1 cellular context compared by ENCODE assay signal in the genomic region with DNA sequence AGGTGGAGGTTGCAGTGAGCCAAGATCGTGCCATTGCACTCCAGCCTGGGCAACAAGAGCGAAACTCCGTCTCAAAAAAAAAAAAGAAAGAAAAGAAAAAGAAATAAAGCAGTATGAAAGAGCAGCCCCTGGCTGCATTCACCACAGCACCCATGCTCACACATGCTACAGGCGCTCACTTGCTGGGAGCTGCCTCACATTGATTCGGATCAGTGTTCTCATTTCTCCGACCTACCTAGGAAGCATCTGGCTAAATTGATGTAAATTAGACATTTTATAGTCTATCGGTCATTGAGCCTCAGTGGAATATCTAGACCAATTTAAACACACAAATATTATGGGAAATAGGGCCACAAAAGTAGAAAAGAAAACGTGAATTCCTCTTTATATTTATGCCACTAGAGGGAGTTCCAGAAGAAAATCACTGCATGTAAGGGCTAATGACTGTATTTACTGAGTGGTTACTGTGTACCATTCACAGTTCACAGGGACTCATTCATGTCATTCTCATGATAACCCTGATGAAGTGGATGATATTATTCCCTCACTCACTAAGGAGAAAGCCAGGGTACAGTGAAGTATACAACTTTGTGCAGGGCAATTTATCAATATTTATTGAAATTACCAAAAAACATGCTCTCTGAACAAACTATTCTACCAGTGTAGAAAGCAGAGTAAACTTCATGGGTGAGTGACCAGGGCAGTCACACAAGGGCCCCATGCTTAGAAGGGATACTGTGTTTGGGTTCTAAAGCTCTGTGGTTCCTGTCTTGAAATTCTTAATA.
TF ChIP-seq lines count a peak whose summit lies in the region.

No MANE protein-coding gene starts in this region.

TF ChIP-seq in endothelial cell of umbilical vein, 7 proteins besides CTCF, POLR2A, EP300 and RAD21:
- TF ChIP-seq EZH2 (IDR thresholded peaks at IDR 0.05; ENCODE audit: borderline replicate concordance, low read depth, low read length, severe bottlenecking) (no peak), FOS (IDR thresholded peaks at IDR 0.05; ENCODE audit: borderline replicate concordance, insufficient read depth, low read length) (no peak), JUN (IDR thresholded peaks at IDR 0.05; ENCODE audit: borderline replicate concordance, insufficient read depth, insufficient read length, low read depth) (no peak), POLR2AphosphoS5 (IDR thresholded peaks at IDR 0.05; ENCODE audit: insufficient read depth, low read depth, low read length) (no peak), GATA2 (IDR thresholded peaks at IDR 0.05; ENCODE audit: insufficient read depth, insufficient read length, low read depth, low read length) (no peak), MYC (IDR thresholded peaks at IDR 0.05; ENCODE audit: low read depth, low read length) (no peak)
- TF ChIP-seq, protein P1, sequence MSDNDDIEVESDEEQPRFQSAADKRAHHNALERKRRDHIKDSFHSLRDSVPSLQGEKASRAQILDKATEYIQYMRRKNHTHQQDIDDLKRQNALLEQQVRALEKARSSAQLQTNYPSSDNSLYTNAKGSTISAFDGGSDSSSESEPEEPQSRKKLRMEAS (IDR thresholded peaks at IDR 0.05; ENCODE audit: insufficient read depth, insufficient read length), result no peak
